ENCODE assay signal across 2 cellular contexts in genomic region chr21:38343691-38344090, GRCh38.
A peak's percentile ranks its signal among the peaks of the same experiment; 100 is the strongest.
TF ChIP-seq lines count a peak whose summit lies in the region.

No MANE protein-coding gene starts in this region.

TF ChIP-seq in liver, 16 proteins besides CTCF, POLR2A, EP300 and RAD21 (continued from another document):
- TF ChIP-seq MAX (IDR thresholded peaks at IDR 0.05) (peak; percentile 43), YY1 (IDR thresholded peaks at IDR 0.05) (peak; percentile 75), JUND (IDR thresholded peaks at IDR 0.05) (peak; percentile 13 to 44), HNF4A (conservative IDR thresholded peaks at IDR 0.05) (peak; percentile 41 to 67), TAF1 (conservative IDR thresholded peaks at IDR 0.05) (no peak), REST (IDR thresholded peaks at IDR 0.05) (no peak)

TF ChIP-seq in HepG2, 621 proteins besides CTCF, POLR2A, EP300 and RAD21 (continued from another document):
- no peak for TF ChIP-seq ZNF674 (CRISPR knock-in tag; IDR thresholded peaks at IDR 0.05; ENCODE audit: low read depth)
- no peak for TF ChIP-seq ZNF605 (CRISPR knock-in tag; IDR thresholded peaks at IDR 0.05)
- TF ChIP-seq ZNF646 (CRISPR knock-in tag; IDR thresholded peaks at IDR 0.05): no peak
- no peak for TF ChIP-seq NFAT5 (CRISPR knock-in tag; IDR thresholded peaks at IDR 0.05)
- no peak for TF ChIP-seq ZNF230 (CRISPR knock-in tag; IDR thresholded peaks at IDR 0.05)
- no peak for TF ChIP-seq NFIC (IDR thresholded peaks at IDR 0.05; ENCODE audit: low read length)
- no peak for TF ChIP-seq ZNF224 (CRISPR knock-in tag; IDR thresholded peaks at IDR 0.05)
- no peak for TF ChIP-seq RBM22 (optimal IDR thresholded peaks at IDR 0.05; ENCODE audit: low read length)
- TF ChIP-seq ARNT2 (CRISPR knock-in tag; IDR thresholded peaks at IDR 0.05; ENCODE audit: low read depth): no peak
- no peak for TF ChIP-seq ZSCAN31 (CRISPR knock-in tag; IDR thresholded peaks at IDR 0.05; ENCODE audit: low read depth)
- TF ChIP-seq ZNF296 (CRISPR knock-in tag; conservative IDR thresholded peaks at IDR 0.05): no peak
- TF ChIP-seq PPARG (CRISPR knock-in tag; conservative IDR thresholded peaks at IDR 0.05): no peak
- TF ChIP-seq MAFF (IDR thresholded peaks at IDR 0.05; ENCODE audit: low read depth, low read length): no peak
- no peak for TF ChIP-seq ZNF335 (CRISPR knock-in tag; IDR thresholded peaks at IDR 0.05)
- TF ChIP-seq ATAD3A (CRISPR knock-in tag; IDR thresholded peaks at IDR 0.05): no peak
- TF ChIP-seq ZNF782 (CRISPR knock-in tag; IDR thresholded peaks at IDR 0.05; ENCODE audit: borderline replicate concordance): no peak
